ENCODE assay signal across 8 cellular contexts in genomic region chr16:22008215-22009142, GRCh38. TPM values are rescaled to one million over a fixed set of nuclear protein-coding genes. Genes with fewer than 3 reads are reported as not detected.
A peak's percentile ranks its signal among the peaks of the same experiment; 100 is the strongest.
DNase-seq lines count a peak whose midpoint lies in the region; ATAC-seq and TF ChIP-seq lines count a peak whose summit lies in the region.

No MANE protein-coding gene starts in this region.

- ATAC-seq in HG02763 (IDR thresholded peaks at IDR 0.05; ENCODE audit: unreplicated experiment), result peak; percentile 22

- H3K9me3 ChIP-seq in ES-I3 (ENCODE audit: control insufficient read depth, insufficient read depth, low read length) (no peaks in the 10 kb centered on the region), muscle layer of colon (ENCODE audit: low read length) (no peaks in the 10 kb centered on the region), transverse colon (no peaks in the 10 kb centered on the region)

- no peaks in the 10 kb centered on the region for H3K27me3 ChIP-seq in muscle layer of colon (ENCODE audit: control insufficient read depth in 1 of 2, insufficient read depth in 2 of 2, low read length in 2 of 2)
- no peaks in the 10 kb centered on the region for H3K27me3 ChIP-seq in transverse colon

- TF ChIP-seq CTCF in WI38 (IDR thresholded peaks at IDR 0.05; ENCODE audit: low read depth, low read length) (no peak), epithelial cell of esophagus (IDR thresholded peaks at IDR 0.05; ENCODE audit: insufficient read depth, low read depth, low read length, missing control alignments) (no peak), transverse colon (IDR thresholded peaks at IDR 0.05) (no peak)

- in situ Hi-C loops in transverse colon (cut with MboI; ENCODE audit: low pct_ligation_motif_present in 1 of 4, low pct_unique_long_range_greater_than_20kb in 1 of 4, low sequenced_read_pairs in 3 of 4), result loop anchor here in 2 of 4 donors (10.0 to 25.0 kb wide), 2 partner anchors 56 to 279 kb away; partner anchors contain the start of gene POLR3E (in 1 of the 2)

- H3K4me1 ChIP-seq in ES-I3 (ENCODE audit: insufficient read depth, low read length) (peaks cover 3% of the 10 kb centered on the region; the same call in 1 of the 2 replicates), muscle layer of colon (ENCODE audit: insufficient read depth, low read length) (peaks cover 6% of the 10 kb centered on the region), transverse colon (peaks cover 7 to 40% (median 25%) of the 10 kb centered on the region in 4 donors)

- no peak for TF ChIP-seq POLR2A in transverse colon (IDR thresholded peaks at IDR 0.05)

- WGBS in transverse colon (ENCODE audit: low coverage in 1 of 2), 2 donors, result 0 to 2% methylated on average over 5 to 57 of the region's 70 CpGs

- H3K9ac ChIP-seq in ES-I3 (ENCODE audit: low read depth, low read length) (peak overlapping the region; percentile 81), muscle layer of colon (ENCODE audit: low read length) (peak overlapping the region; percentile 56)

- H3K27ac ChIP-seq in muscle layer of colon (ENCODE audit: low read depth, low read length) (peak overlapping the region; percentile 78), transverse colon (peak overlapping the region; percentile 75 to 94 (median 89))

- TF ChIP-seq EP300 in transverse colon (IDR thresholded peaks at IDR 0.05; ENCODE audit: low read depth), result no peak

- DNase-seq in epithelial cell of esophagus (ENCODE audit: low read depth) (no peak), transverse colon (peak; percentile 24), LoVo (ENCODE audit: low spot score) (no peak), NCI-H345 (lab: John Stamatoyannopoulos, UW) (no peak)

- H3K4me3 ChIP-seq in WI38 (ENCODE audit: low read depth, low read length) (peak overlapping the region; percentile 76), epithelial cell of esophagus (ENCODE audit: low read length) (peak overlapping the region; percentile 78), muscle layer of colon (ENCODE audit: low read depth in 1 of 2, low read length in 2 of 2) (peak overlapping the region; percentile 71 to 86), transverse colon (peak overlapping the region; percentile 87 to 99 (median 98))

- intact Hi-C loops in transverse colon (cut with DNase I; ENCODE audit: low total_unique reads), result loop anchor here (5.0 kb wide), 1 partner anchor 289 kb away; the partner anchor contains the start of gene POLR3E

- no peaks in the 10 kb centered on the region for H3K36me3 ChIP-seq in ES-I3 (ENCODE audit: insufficient read depth, low read length)
- H3K36me3 ChIP-seq in muscle layer of colon (ENCODE audit: insufficient read depth, low read length), result no peaks in the 10 kb centered on the region
- H3K36me3 ChIP-seq in transverse colon, result no peaks in the 10 kb centered on the region

RNA-seq across cellular contexts. Expression of gene MOSMO, which starts 0.6 kb away (rescaled TPM):
- total RNA-seq in transverse colon, result 10 to 100 TPM in 3 of 4 donors, 1 to 10 TPM in 1; 8.4 to 68.5 (median 17.2) TPM

RNA-seq across cellular contexts. Expression of gene PDZD9, which starts 7.6 kb away (rescaled TPM):
- total RNA-seq in transverse colon, result not detected

RNA-seq across cellular contexts. Expression of gene UQCRC2, which starts 55.3 kb away (rescaled TPM):
- 100 to 1,000 TPM; 112 to 359 (median 321) TPM for total RNA-seq in transverse colon
